In the genomic region with DNA sequence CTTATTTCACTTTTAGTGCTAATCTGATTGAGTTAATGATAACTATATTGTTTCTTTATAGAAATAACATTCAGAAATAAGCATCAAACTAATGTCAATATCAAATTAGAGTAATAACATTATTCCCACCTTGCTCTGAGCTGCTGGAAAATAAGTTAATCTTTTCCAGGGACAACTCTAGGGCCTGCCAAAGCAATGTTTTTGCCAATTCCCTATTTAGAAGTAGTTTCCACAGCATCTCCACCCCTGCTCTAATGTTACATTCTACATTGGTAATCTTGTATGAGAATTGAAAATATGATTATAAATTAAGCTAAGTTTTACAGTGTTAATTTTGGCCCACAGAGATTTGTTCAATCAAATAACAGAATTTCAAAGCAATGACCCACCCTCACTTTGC, we compare ENCODE assay signal across 24 cellular contexts.
"Had no signal": no experiment of that assay in that cellular context is flagged by ENCODE, and none has a peak within 500 bp of the region (broad histone marks: within the 10 kb centered on the region; RNA-seq: fewer than 3 reads in every experiment).

No MANE protein-coding gene starts in this region.

- H3K4me1 ChIP-seq: colonic mucosa, esophagus squamous epithelium had no signal

- H3K4me3 Mint-ChIP-seq: dendritic cell treated with granulocyte-macrophage colony-stimulating factor and Interleukin-4, amounts not matched to agents 40 ng/mL and 50 ng/mL, for 4 days; effector memory CD8-positive, alpha-beta T cell; endodermal cell had no signal

- H3K27me3 Mint-ChIP-seq: dendritic cell treated with granulocyte-macrophage colony-stimulating factor and Interleukin-4, amounts not matched to agents 40 ng/mL and 50 ng/mL, for 4 days; effector memory CD8-positive, alpha-beta T cell had no signal

- H3K27ac Mint-ChIP-seq: dendritic cell treated with granulocyte-macrophage colony-stimulating factor and Interleukin-4, amounts not matched to agents 40 ng/mL and 50 ng/mL, for 4 days; effector memory CD8-positive, alpha-beta T cell; endodermal cell had no signal

- H3K9me3 ChIP-seq: colonic mucosa, esophagus muscularis mucosa, esophagus squamous epithelium, gastrocnemius medialis, gastroesophageal sphincter, heart right ventricle had no signal

- H3K4me1 Mint-ChIP-seq: endodermal cell had no signal

- H3K4me3 ChIP-seq: colonic mucosa, coronary artery, dorsolateral prefrontal cortex, esophagus muscularis mucosa, esophagus squamous epithelium, gastrocnemius medialis, gastroesophageal sphincter, heart right ventricle had no signal

- ATAC-seq: effector memory CD8-positive, alpha-beta T cell; esophagus mucosa; gastrocnemius medialis; gastroesophageal sphincter had no signal

- H3K36me3 ChIP-seq: colonic mucosa, gastrocnemius medialis, heart right ventricle had no signal

- DNase-seq: colonic mucosa; cortex of kidney; dermis blood vessel endothelial cell; dorsolateral prefrontal cortex; effector CD4-positive, alpha-beta T cell; effector CD8-positive, alpha-beta T cell; effector memory CD4-positive, alpha-beta T cell; effector memory CD8-positive, alpha-beta T cell; endodermal cell; erythroblast; esophagus squamous epithelium; foreskin fibroblast; foreskin melanocyte; gastrocnemius medialis; glutamatergic neuron; head of caudate nucleus; heart right ventricle had no signal

- H3K27ac ChIP-seq: colonic mucosa, coronary artery, dorsolateral prefrontal cortex, epithelial cell of prostate, esophagus muscularis mucosa, esophagus squamous epithelium, foreskin keratinocyte, gastrocnemius medialis, gastroesophageal sphincter had no signal

- H3K27me3 ChIP-seq: colonic mucosa, dorsolateral prefrontal cortex, esophagus muscularis mucosa, esophagus squamous epithelium, foreskin keratinocyte, gastrocnemius medialis, gastroesophageal sphincter, heart right ventricle had no signal
